8 cellular contexts compared by ENCODE assay signal in the genomic region with DNA sequence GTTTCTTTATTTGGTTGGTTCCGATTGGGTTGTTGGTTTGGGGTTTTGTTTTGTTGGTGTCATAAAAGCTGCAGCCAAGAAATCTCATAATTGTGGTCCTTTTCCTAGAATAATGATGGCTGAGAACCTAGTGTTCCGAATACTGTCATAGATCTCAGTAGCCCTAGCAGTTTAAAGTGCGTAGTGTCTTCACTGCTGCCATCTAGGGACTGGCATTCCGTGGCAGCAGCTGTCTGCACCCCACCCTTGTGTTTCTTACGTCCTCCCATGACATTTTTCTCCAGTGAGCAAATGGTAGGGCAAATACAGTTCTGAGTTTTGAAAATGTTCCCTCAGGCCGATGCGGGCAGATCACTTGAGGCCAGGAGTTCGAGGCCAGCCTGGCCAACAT. TPM values are rescaled to one million over a fixed set of nuclear protein-coding genes. Genes with fewer than 3 reads are reported as not detected.
DNase-seq lines count a peak whose midpoint lies in the region; ATAC-seq and TF ChIP-seq lines count a peak whose summit lies in the region.
"Not testable (repeated sequence)": the region's sequence is repeated elsewhere in the genome, so short reads cannot be mapped to it uniquely, and the experiment has no call there.

No MANE protein-coding gene starts in this region.

- ATAC-seq in GM18868 (IDR thresholded peaks at IDR 0.05; ENCODE audit: unreplicated experiment) (peak; percentile 31), HG03280 (IDR thresholded peaks at IDR 0.05; ENCODE audit: unreplicated experiment) (peak; percentile 20)

- H3K27ac ChIP-seq in sigmoid colon: peak overlapping the region; percentile 96 to 100 (median 98)

- H3K4me3 ChIP-seq in AG04449 (ENCODE audit: low read depth, low read length) (peak overlapping the region; percentile 71), sigmoid colon (peak overlapping the region; percentile 71 to 85 (median 82))

- H3K27me3 ChIP-seq in sigmoid colon: not testable (repeated sequence)

- H3K36me3 ChIP-seq in sigmoid colon: peaks cover 14 to 41% (median 24%) of the 10 kb centered on the region in 4 donors

- peaks cover 0 to 34% (median 30%) of the 10 kb centered on the region in 4 donors for H3K4me1 ChIP-seq in sigmoid colon

- peak; percentile 20 for TF ChIP-seq CTCF in AG04449 (IDR thresholded peaks at IDR 0.05; ENCODE audit: insufficient read depth, low read length, missing control alignments)
- not testable (repeated sequence) for TF ChIP-seq CTCF in sigmoid colon (IDR thresholded peaks at IDR 0.05)

- peak; percentile 31 to 37 for TF ChIP-seq POLR2A in sigmoid colon (IDR thresholded peaks at IDR 0.05)

- intact Hi-C loops in sigmoid colon (cut with DNase I): loop anchor here (2.0 to 5.0 kb wide), 2 partner anchors 49 to 97 kb away; a partner anchor contains a TSS

- DNase-seq in AG04449 (ENCODE audit: low read depth, low spot score): peak; percentile 60
- peak; percentile 31 for DNase-seq in NCI-H526 treated with DMSO at 0.1 percent for 48 hours (lab: John Stamatoyannopoulos, UW)
- peak; percentile 53 for DNase-seq in activated CD4-positive, alpha-beta T cell treated with anti-CD3 and anti-CD28 coated beads for 48 hours
- DNase-seq in cerebellar cortex (ENCODE audit: low spot score): peak; percentile 67
- peak; percentile 79 for DNase-seq in iris pigment epithelial cell (ENCODE audit: low read depth)
- DNase-seq in sigmoid colon: peak; percentile 86

- H3K9me3 ChIP-seq in sigmoid colon: not testable (repeated sequence)

- TF ChIP-seq EP300 in sigmoid colon (IDR thresholded peaks at IDR 0.05): peak in 2 of 4 donors; percentile 50 to 77

- POLR2A ChIA-PET in AG04449 (lab: Yijun Ruan, JAX): not testable (repeated sequence)

- CTCF ChIA-PET in AG04449 (lab: Yijun Ruan, JAX): interaction anchor here (0.8 to 2.3 kb wide), 4 partner anchors 9 to 86 kb away, joined by 3 to 10 read pairs (median 4); no protein-coding TSS in a partner anchor

- 0 to 1% methylated on average over 8 of the region's 8 CpGs for WGBS in sigmoid colon, 2 donors

RNA-seq across cellular contexts. Expression of a gene that starts 2.0 kb away (rescaled TPM):
- total RNA-seq in sigmoid colon: 1 to 10 TPM; 1.9 to 5.6 (median 2.9) TPM
- polyA plus RNA-seq in sigmoid colon: 1 to 10 TPM; 1.4 to 2.4 (median 2.1) TPM

Comparison
In these comparisons a context has a peak if more than half of its experiments do, and no peak if none do; other contexts are left out.
1. Peak in every context shown above with its lines: DNase-seq, ATAC-seq, H3K4me3 ChIP-seq and H3K27ac ChIP-seq.
2. DNase-seq: peak in every context shown above with its lines; median percentile 86 in sigmoid colon; 79 in iris pigment epithelial cell; 67 in cerebellar cortex; 60 in AG04449; 53 in activated CD4-positive, alpha-beta T cell treated with anti-CD3 and anti-CD28 coated beads for 48 hours; 31 in NCI-H526 treated with DMSO at 0.1 percent for 48 hours.